In genomic region chr7:155000795-155001194, GRCh38 we compare ENCODE assay signal across 1 cellular context.
A peak's percentile ranks its signal among the peaks of the same experiment; 100 is the strongest.
TF ChIP-seq lines count a peak whose summit lies in the region.

No MANE protein-coding gene starts in this region.

TF ChIP-seq in K562, 482 proteins besides CTCF, POLR2A, EP300 and RAD21 (continued from another document):
- TF ChIP-seq CTCFL (IDR thresholded peaks at IDR 0.05; ENCODE audit: borderline replicate concordance, insufficient read depth, low read depth, low read length, poor library complexity, severe bottlenecking), result peak; percentile 3
- no peak for TF ChIP-seq GTF3C2 (IDR thresholded peaks at IDR 0.05; ENCODE audit: borderline replicate concordance, extremely low read depth, insufficient read length)
- TF ChIP-seq SMARCE1 (IDR thresholded peaks at IDR 0.05), result peak; percentile 43; the same call in 1 of the 2 replicates
- no peak for TF ChIP-seq ATF7 (IDR thresholded peaks at IDR 0.05)
- peak; percentile 84 for TF ChIP-seq ZEB2 (IDR thresholded peaks at IDR 0.05)
- TF ChIP-seq EP400 (IDR thresholded peaks at IDR 0.05), result 0 out of 2 replicates have a peak, but pooled peaks have one; percentile 2
- TF ChIP-seq TSC22D4 (tag; IDR thresholded peaks at IDR 0.05), result no peak
- TF ChIP-seq ESRRB (CRISPR knock-in tag; IDR thresholded peaks at IDR 0.05; ENCODE audit: borderline replicate concordance), result no peak
- TF ChIP-seq MCM2 (IDR thresholded peaks at IDR 0.05; ENCODE audit: low read depth), result no peak
TF ChIP-seq in K562: peak in this region for 7.
